In the genomic region with DNA sequence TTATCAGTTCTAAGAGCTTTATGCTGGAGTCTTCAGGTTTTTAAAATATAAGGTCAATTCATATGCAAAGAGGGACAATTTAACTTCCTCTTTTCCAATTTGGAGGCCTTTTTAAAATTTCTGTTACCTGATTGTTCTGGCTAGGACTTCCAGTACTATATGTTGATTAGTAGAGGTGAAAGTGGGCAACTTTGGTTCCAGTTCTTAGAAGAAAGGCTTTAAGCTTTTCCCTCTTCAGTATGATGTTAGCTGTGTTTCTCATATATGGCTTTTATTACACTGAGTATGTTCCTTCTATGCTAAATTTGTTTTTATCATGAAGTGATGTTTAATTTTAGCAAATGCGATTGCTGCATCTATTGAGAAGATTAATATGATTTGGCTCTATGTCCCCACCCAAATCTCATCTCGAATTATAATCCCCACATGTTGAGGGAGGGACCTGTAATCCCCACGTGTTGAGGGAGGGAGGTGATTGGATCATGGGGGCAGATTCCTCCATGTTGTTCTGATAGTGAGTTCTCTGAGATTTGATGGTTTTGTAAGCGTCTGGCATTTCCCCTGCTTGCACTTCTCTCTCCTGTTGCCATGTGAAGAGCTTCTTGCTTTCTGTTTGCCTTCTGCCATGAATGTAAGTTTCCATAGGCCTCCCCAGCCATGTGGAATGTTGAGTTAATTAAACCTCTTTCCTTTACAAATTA, we compare ENCODE assay signal across 27 cellular contexts.
"Had no signal": no experiment of that assay in that cellular context is flagged by ENCODE, and none has a peak within 500 bp of the region (broad histone marks: within the 10 kb centered on the region; RNA-seq: fewer than 3 reads in every experiment).

No MANE protein-coding gene starts in this region.

- ATAC-seq: activated CD8-positive, alpha-beta memory T cell treated with anti-CD3 and anti-CD28 coated beads, Interleukin-2, amount 10 ng/mL, durations not matched to agents 7 days and 5 days; T-helper 17 cell; WTC11 had no signal

- H3K4me2 ChIP-seq: PC-9 had no signal

- DNase-seq: activated CD4-positive, alpha-beta T cell treated with anti-CD3 and anti-CD28 coated beads for 1 hour; activated CD4-positive, alpha-beta T cell treated with anti-CD3 and anti-CD28 coated beads, Interleukin-2, amount 10 ng/mL, durations not matched to agents 24 days and 14 days; activated CD4-positive, alpha-beta T cell treated with anti-CD3 and anti-CD28 coated beads, Interleukin-2, amount 50 U/mL, for 48 hours; activated CD8-positive, alpha-beta memory T cell treated with anti-CD3 and anti-CD28 coated beads, Interleukin-2, amount 10 ng/mL, durations not matched to agents 7 days and 5 days; activated effector memory CD4-positive, alpha-beta T cell treated with Interleukin-2 at 50 U/mL for 16 hours; activated naive CD4-positive, alpha-beta T cell; activated T-cell treated with anti-CD3 and anti-CD28 coated beads, Interleukin-2, amount 50 U/mL, for 24 hours; aorta; caudate nucleus; colonic mucosa; MG63; NCI-H1092 treated with DMSO at 0.1 percent for 48 hours; NCI-H1417 treated with DMSO at 0.1 percent for 48 hours; NCI-H1694; NCI-H2029; NCI-H2107; NCI-H2171 treated with DMSO at 0.1 percent for 48 hours; NCI-H226; NCI-H510A; NCI-H526 treated with DMSO at 0.1 percent for 48 hours; NCI-H82; PC-9; SIG-M5; T-helper 17 cell; T-helper 9 cell had no signal

- H3K4me3 ChIP-seq: breast epithelium, colonic mucosa, MG63, PC-9 had no signal

- H2AFZ ChIP-seq: PC-9 had no signal

- H3K27ac ChIP-seq: breast epithelium, colonic mucosa, PC-9 had no signal

- H3K27me3 ChIP-seq: breast epithelium, colonic mucosa, MG63 had no signal

- H3K4me1 ChIP-seq: breast epithelium, colonic mucosa had no signal

- H3K36me3 ChIP-seq: breast epithelium, colonic mucosa had no signal

- H3K9me3 ChIP-seq: colonic mucosa had no signal
